In the genomic region with DNA sequence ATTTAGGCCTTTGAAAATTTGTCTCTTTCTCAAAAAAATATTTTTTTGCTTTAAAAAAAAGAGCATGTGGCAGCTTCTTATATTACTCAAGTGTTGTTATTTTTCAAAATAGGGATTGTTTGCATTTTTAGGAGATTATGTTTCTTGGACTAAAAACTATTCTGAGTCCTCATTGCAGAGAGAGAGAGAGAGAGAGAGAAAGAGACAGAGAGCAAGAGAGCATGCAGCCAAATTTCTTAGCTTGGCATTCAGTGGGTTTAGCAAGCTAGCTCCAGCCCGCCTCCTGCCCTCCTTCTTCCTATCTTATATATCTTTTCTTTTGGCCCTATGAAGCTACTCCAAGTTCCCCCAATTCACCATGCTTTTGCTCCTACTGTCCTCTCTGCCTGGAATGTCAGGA, we compare ENCODE assay signal across 14 cellular contexts. TPM values are rescaled to one million over a fixed set of nuclear protein-coding genes. Genes with fewer than 3 reads are reported as not detected.
"Had no signal": no experiment of that assay in that cellular context is flagged by ENCODE, and none has a peak within 500 bp of the region (broad histone marks: within the 10 kb centered on the region; RNA-seq: fewer than 3 reads in every experiment).

No MANE protein-coding gene starts in this region.

- H3K4me3 ChIP-seq: adrenal gland, tibial nerve had no signal

- H3K36me3 Mint-ChIP-seq: activated naive CD4-positive, alpha-beta T cell treated with anti-CD3 and anti-CD28 coated beads, Interleukin-2, amount 10 ng/mL, durations not matched to agents 7 days and 5 days; natural killer cell treated with Interleukin-12 subunit alpha and Interleukin-12 subunit beta and Interleukin-15 and Interleukin-18, amount 100 ng/mL, for 72 hours had no signal

- H3K27ac ChIP-seq: adrenal gland, tibial nerve had no signal

- H3K4me1 ChIP-seq: adrenal gland, tibial nerve had no signal

- H3K4me3 Mint-ChIP-seq: activated B cell treated with CpG ODN at 0.5 μM for 24 hours; activated CD4-positive, alpha-beta T cell treated with anti-CD3 and anti-CD28 coated beads, Interleukin-2, amount 10 ng/mL, durations not matched to agents 24 days and 14 days; activated naive CD4-positive, alpha-beta T cell treated with anti-CD3 and anti-CD28 coated beads, Interleukin-2, amount 10 ng/mL, durations not matched to agents 7 days and 5 days; natural killer cell treated with Interleukin-12 subunit alpha and Interleukin-12 subunit beta and Interleukin-15 and Interleukin-18, amount 100 ng/mL, for 72 hours; T-helper 1 cell treated with Interleukin-12 subunit alpha and Interleukin-12 subunit beta and Interleukin-4 antibody, amounts not matched to agents 30 μg/mL and 1 μg/mL, for 36 hours had no signal

- H3K27ac Mint-ChIP-seq: activated B cell treated with CpG ODN at 0.5 μM for 24 hours; activated CD4-positive, alpha-beta T cell treated with anti-CD3 and anti-CD28 coated beads, Interleukin-2, amount 10 ng/mL, durations not matched to agents 24 days and 14 days; activated naive CD4-positive, alpha-beta T cell treated with anti-CD3 and anti-CD28 coated beads, Interleukin-2, amount 10 ng/mL, durations not matched to agents 7 days and 5 days; natural killer cell treated with Interleukin-12 subunit alpha and Interleukin-12 subunit beta and Interleukin-15 and Interleukin-18, amount 100 ng/mL, for 72 hours; T-helper 1 cell treated with Interleukin-12 subunit alpha and Interleukin-12 subunit beta and Interleukin-4 antibody, amounts not matched to agents 30 μg/mL and 1 μg/mL, for 36 hours had no signal

- H3K9me3 Mint-ChIP-seq: activated B cell treated with CpG ODN at 0.5 μM for 24 hours; activated CD4-positive, alpha-beta T cell treated with anti-CD3 and anti-CD28 coated beads, Interleukin-2, amount 10 ng/mL, durations not matched to agents 24 days and 14 days; activated naive CD4-positive, alpha-beta T cell treated with anti-CD3 and anti-CD28 coated beads, Interleukin-2, amount 10 ng/mL, durations not matched to agents 7 days and 5 days; natural killer cell treated with Interleukin-12 subunit alpha and Interleukin-12 subunit beta and Interleukin-15 and Interleukin-18, amount 100 ng/mL, for 72 hours; T-helper 1 cell treated with Interleukin-12 subunit alpha and Interleukin-12 subunit beta and Interleukin-4 antibody, amounts not matched to agents 30 μg/mL and 1 μg/mL, for 36 hours had no signal

- H3K9me3 ChIP-seq: adrenal gland, tibial nerve had no signal

- DNase-seq: activated B cell treated with CpG ODN at 0.5 μM for 24 hours; activated CD4-positive, alpha-beta T cell treated with anti-CD3 and anti-CD28 coated beads, Interleukin-2, amount 10 ng/mL, durations not matched to agents 24 days and 14 days; activated naive CD4-positive, alpha-beta T cell treated with anti-CD3 and anti-CD28 coated beads, Interleukin-2, amount 10 ng/mL, durations not matched to agents 7 days and 5 days; adrenal gland; caudate nucleus; cortex of kidney; foreskin melanocyte; head of caudate nucleus; left colon; occipital lobe; stimulated activated CD4-positive, alpha-beta T cell treated with anti-CD3 and anti-CD28 coated beads, Interleukin-4, amount 100 ng/mL, for 24 hours had no signal

- H3K36me3 ChIP-seq: adrenal gland, tibial nerve had no signal

- H3K27me3 ChIP-seq: adrenal gland had no signal

- ATAC-seq: natural killer cell treated with Interleukin-12 subunit alpha and Interleukin-12 subunit beta and Interleukin-15 and Interleukin-18, amount 100 ng/mL, for 72 hours had no signal

- H3K4me1 Mint-ChIP-seq: activated CD4-positive, alpha-beta T cell treated with anti-CD3 and anti-CD28 coated beads, Interleukin-2, amount 10 ng/mL, durations not matched to agents 24 days and 14 days; activated naive CD4-positive, alpha-beta T cell treated with anti-CD3 and anti-CD28 coated beads, Interleukin-2, amount 10 ng/mL, durations not matched to agents 7 days and 5 days had no signal

RNA-seq across cellular contexts. Expression of gene CEMIP, which starts 55.7 kb away (rescaled TPM):
- total RNA-seq: activated B cell treated with CpG ODN at 0.5 μM for 24 hours; activated CD4-positive, alpha-beta T cell treated with anti-CD3 and anti-CD28 coated beads, Interleukin-2, amount 10 ng/mL, durations not matched to agents 24 days and 14 days had no signal
